ENCODE assay signal across 27 cellular contexts in the genomic region with DNA sequence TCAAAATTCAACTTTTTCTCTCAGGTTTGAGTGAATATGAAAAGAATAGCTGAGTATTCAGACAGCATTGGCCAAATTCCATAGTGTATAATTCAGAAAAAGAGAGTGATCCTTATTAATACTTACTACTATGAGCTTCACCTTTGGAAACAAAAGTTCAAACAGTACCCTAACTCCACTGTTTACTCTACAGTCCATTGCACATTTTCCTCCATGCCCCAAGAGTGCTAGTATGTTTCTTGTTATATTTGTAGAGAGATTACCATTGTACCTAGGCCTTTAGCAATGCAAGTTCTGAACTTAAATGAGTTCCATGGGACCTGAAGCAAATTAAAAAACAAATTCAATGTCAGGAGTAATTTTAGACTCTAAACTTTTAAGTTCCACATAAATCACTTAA.
"Had no signal": no experiment of that assay in that cellular context is flagged by ENCODE, and none has a peak within 500 bp of the region (broad histone marks: within the 10 kb centered on the region; RNA-seq: fewer than 3 reads in every experiment).

No MANE protein-coding gene starts in this region.

- H3K9me3 ChIP-seq: esophagus squamous epithelium, gastrocnemius medialis, heart right ventricle, left lung, lower lobe of right lung had no signal

- H3K27me3 ChIP-seq: esophagus squamous epithelium, gastrocnemius medialis, heart right ventricle, left lung had no signal

- H3K4me1 Mint-ChIP-seq: endodermal cell had no signal

- H3K9me3 Mint-ChIP-seq: endodermal cell, mesothelial cell of epicardium had no signal

- H3K4me1 ChIP-seq: gastrocnemius medialis, lower lobe of right lung had no signal

- H3K27me3 Mint-ChIP-seq: effector memory CD8-positive, alpha-beta T cell had no signal

- H3K4me3 ChIP-seq: coronary artery, esophagus squamous epithelium, gastrocnemius medialis, heart right ventricle, left lung, lower lobe of right lung had no signal

- DNase-seq: dermis blood vessel endothelial cell; effector CD8-positive, alpha-beta T cell; effector memory CD8-positive, alpha-beta T cell; endodermal cell; erythroblast; esophagus squamous epithelium; foreskin fibroblast; foreskin melanocyte; gastrocnemius medialis; glutamatergic neuron; head of caudate nucleus; heart right ventricle; hippocampal formation; islet precursor cell; kidney; kidney glomerular epithelial cell; left colon; left lung; left ventricle myocardium superior; lower lobe of right lung; mesenchymal stem cell had no signal

- ATAC-seq: effector memory CD8-positive, alpha-beta T cell; esophagus mucosa; gastrocnemius medialis; heart right ventricle; left colon; left lung; left ventricle myocardium superior; lower lobe of right lung had no signal

- H3K4me3 Mint-ChIP-seq: effector memory CD8-positive, alpha-beta T cell; endodermal cell; mesothelial cell of epicardium had no signal

- FAIRE-seq: colon, endometrium had no signal

- H3K36me3 ChIP-seq: esophagus squamous epithelium, gastrocnemius medialis, heart right ventricle, left lung, lower lobe of right lung had no signal

- H3K27ac ChIP-seq: coronary artery, epithelial cell of prostate, esophagus squamous epithelium, gastrocnemius medialis, heart right ventricle, left lung, lower lobe of right lung had no signal

- H3K27ac Mint-ChIP-seq: effector memory CD8-positive, alpha-beta T cell; endodermal cell; mesothelial cell of epicardium had no signal

- H3K36me3 Mint-ChIP-seq: mesothelial cell of epicardium had no signal
